Comparison of ENCODE assay signal across 19 cellular contexts in genomic region chr10:33803248-33803647, GRCh38.
DNase-seq lines count a peak whose midpoint lies in the region; ATAC-seq, FAIRE-seq and TF ChIP-seq lines count a peak whose summit lies in the region.
"Had no signal": no experiment of that assay in that cellular context is flagged by ENCODE, and none has a peak within 500 bp of the region (broad histone marks: within the 10 kb centered on the region; RNA-seq: fewer than 3 reads in every experiment).

No MANE protein-coding gene starts in this region.

- peak overlapping the region; percentile 6; the same call in 1 of the 3 replicates for H3K4me2 ChIP-seq in A549

- in situ Hi-C loops in brain microvascular endothelial cell (cut with HindIII; ENCODE audit: low pct_ligation_motif_present, low sequenced_read_pairs), result no loop called here

- H3K36me3 Mint-ChIP-seq in immature natural killer cell, result no peaks in the 10 kb centered on the region
- H3K36me3 Mint-ChIP-seq: activated naive CD4-positive, alpha-beta T cell treated with anti-CD3 and anti-CD28 coated beads, Interleukin-2, amount 10 ng/mL, durations not matched to agents 7 days and 5 days; brain; CD4-positive, alpha-beta memory T cell had no signal

- no peak for TF ChIP-seq POLR2A in A549 (IDR thresholded peaks at IDR 0.05; ENCODE audit: low read length)

- H3K27ac ChIP-seq in A549, result peak overlapping the region; percentile 6 to 80; a peak in 5 of 6 replicates
- H3K27ac ChIP-seq in HEK293 (ENCODE audit: extremely low read depth, low read depth, low read length), result no peak overlapping the region
- no peak overlapping the region for H3K27ac ChIP-seq in brain microvascular endothelial cell
- no peak overlapping the region for H3K27ac ChIP-seq in caudate nucleus (ENCODE audit: low read depth, low read length)
- H3K27ac ChIP-seq: right lobe of liver had no signal

- TF ChIP-seq RAD21 in A549 (conservative IDR thresholded peaks at IDR 0.05 in 1 of 2, IDR thresholded peaks at IDR 0.05 in 1 of 2), result no peak

- peaks cover 0 to 8% of the 10 kb centered on the region in 2 donors for H3K4me1 Mint-ChIP-seq in immature natural killer cell
- H3K4me1 Mint-ChIP-seq: activated naive CD4-positive, alpha-beta T cell treated with anti-CD3 and anti-CD28 coated beads, Interleukin-2, amount 10 ng/mL, durations not matched to agents 7 days and 5 days; CD4-positive, alpha-beta memory T cell had no signal

- 68% methylated on average over 3 of the region's 3 CpGs for WGBS in A549 (ENCODE audit: missing lambda C conversion rate)

- no peaks in the 10 kb centered on the region for H3K9me3 ChIP-seq in A549
- no peaks in the 10 kb centered on the region for H3K9me3 ChIP-seq in HEK293 (ENCODE audit: control insufficient read depth, insufficient read depth, low read depth, low read length)
- H3K9me3 ChIP-seq: right lobe of liver had no signal

- ATAC-seq in A549 (peak in 1 of 2 experiments; percentile 52; a peak in 3 of 6 replicates), GM21619 (IDR thresholded peaks at IDR 0.05; ENCODE audit: unreplicated experiment) (no peak)

- TF ChIP-seq CTCF in A549 (IDR thresholded peaks at IDR 0.05) (no peak), HEK293 (tag by site-specific recombination; IDR thresholded peaks at IDR 0.05) (no peak), brain microvascular endothelial cell (IDR thresholded peaks at IDR 0.05; ENCODE audit: low read depth, low read length, missing control alignments) (no peak)

- H3K36me3 ChIP-seq in HEK293 (ENCODE audit: control insufficient read depth in 2 of 2, insufficient read depth in 1 of 2, low read length in 2 of 2), result no peaks in the 10 kb centered on the region
- H3K36me3 ChIP-seq in brain microvascular endothelial cell (replicated peaks), result no peaks in the 10 kb centered on the region
- H3K36me3 ChIP-seq: right lobe of liver had no signal

- no peaks in the 10 kb centered on the region for H3K27me3 ChIP-seq in brain microvascular endothelial cell (replicated peaks)
- H3K27me3 ChIP-seq: right lobe of liver had no signal

- DNase-seq in A549 (ENCODE audit: low read depth in 1 of 2, low spot score in 1 of 2) (peak in 1 of 2 experiments; percentile 63), brain microvascular endothelial cell (peak; percentile 83), iris pigment epithelial cell (ENCODE audit: low read depth) (peak; percentile 51), caudate nucleus (lab: John Stamatoyannopoulos, UW) (no peak), immature natural killer cell (no peak)
- DNase-seq in stimulated activated CD8-positive, alpha-beta memory T cell treated with anti-CD3 and anti-CD28 coated beads, Interleukin-4, amount 100 ng/mL, for 48 hours, result no peak
- DNase-seq: activated CD4-positive, alpha-beta T cell treated with anti-CD3 and anti-CD28 coated beads for 4 hours; activated CD8-positive, alpha-beta memory T cell treated with anti-CD3 and anti-CD28 coated beads, Interleukin-2, amount 50 U/mL, for 4 hours; activated naive CD4-positive, alpha-beta T cell treated with anti-CD3 and anti-CD28 coated beads, Interleukin-2, amount 10 ng/mL, durations not matched to agents 7 days and 5 days; CD4-positive, alpha-beta memory T cell; effector memory CD4-positive, alpha-beta T cell; GF-D8; NCI-H1694 treated with DMSO at 0.1 percent for 48 hours; right lobe of liver; stimulated activated CD4-positive, alpha-beta T cell treated with anti-CD3 and anti-CD28 coated beads, Interleukin-1b, Interleukin-23, amount 100 ng/mL, for 48 hours had no signal

- CTCF ChIA-PET in A549 (lab: Yijun Ruan, JAX) (interaction anchor here (0.6 to 0.8 kb wide), 2 partner anchors 24 to 174 kb away, joined by 3 to 4 read pairs; no protein-coding TSS in a partner anchor), HEK293 (lab: Yijun Ruan, JAX) (interaction anchor here (1.2 kb wide), 1 partner anchor 471 kb away, joined by 4 read pairs; no protein-coding TSS in a partner anchor)

- H3K4me1 ChIP-seq in A549 (peaks cover 52% of the 10 kb centered on the region), HEK293 (ENCODE audit: control insufficient read depth, insufficient read depth, low read length) (peaks cover 2% of the 10 kb centered on the region; the same call in 1 of the 2 replicates)

- FAIRE-seq in A549 (lab: Jason Lieb, UNC), result no peak
- FAIRE-seq: islet of Langerhans had no signal

- no peaks in the 10 kb centered on the region for H3K9me3 Mint-ChIP-seq in immature natural killer cell
- H3K9me3 Mint-ChIP-seq: activated naive CD4-positive, alpha-beta T cell treated with anti-CD3 and anti-CD28 coated beads, Interleukin-2, amount 10 ng/mL, durations not matched to agents 7 days and 5 days; brain had no signal

- H3K27me3 Mint-ChIP-seq in immature natural killer cell (ENCODE audit: low read depth in 3 of 3), result peaks cover 0 to 2% (median under 1%) of the 10 kb centered on the region in 3 donors
- H3K27me3 Mint-ChIP-seq: activated naive CD4-positive, alpha-beta T cell treated with anti-CD3 and anti-CD28 coated beads, Interleukin-2, amount 10 ng/mL, durations not matched to agents 7 days and 5 days had no signal

- H3K4me3 ChIP-seq in A549 (no peak overlapping the region), HEK293 (ENCODE audit: low read depth, low read length) (no peak overlapping the region), brain microvascular endothelial cell (ENCODE audit: low read depth, low read length) (no peak overlapping the region)
- H3K4me3 ChIP-seq: right lobe of liver had no signal

- POLR2A ChIA-PET in A549 (lab: Yijun Ruan, JAX), result no interaction called here
- POLR2A ChIA-PET in HEK293 (lab: Yijun Ruan, JAX), result no interaction called here

- TF ChIP-seq EP300 in A549 (IDR thresholded peaks at IDR 0.05), result no peak

- H3K4me3 Mint-ChIP-seq in immature natural killer cell, result no peak overlapping the region
- H3K4me3 Mint-ChIP-seq: activated naive CD4-positive, alpha-beta T cell treated with anti-CD3 and anti-CD28 coated beads, Interleukin-2, amount 10 ng/mL, durations not matched to agents 7 days and 5 days; brain; CD4-positive, alpha-beta memory T cell had no signal

- H3K27ac Mint-ChIP-seq in immature natural killer cell, result no peak overlapping the region
- H3K27ac Mint-ChIP-seq: activated naive CD4-positive, alpha-beta T cell treated with anti-CD3 and anti-CD28 coated beads, Interleukin-2, amount 10 ng/mL, durations not matched to agents 7 days and 5 days; brain; CD4-positive, alpha-beta memory T cell had no signal

TF ChIP-seq in A549, 52 proteins besides CTCF, POLR2A, EP300 and RAD21:
- TF ChIP-seq CHD2 (IDR thresholded peaks at IDR 0.05; ENCODE audit: low read length, partially characterized antibody) (no peak), JUN (IDR thresholded peaks at IDR 0.05) (no peak), HOXB5 (CRISPR knock-in tag; IDR thresholded peaks at IDR 0.05) (no peak), PHF8 (IDR thresholded peaks at IDR 0.05; ENCODE audit: borderline replicate concordance, low read depth) (no peak), EHF (CRISPR knock-in tag; IDR thresholded peaks at IDR 0.05) (no peak), FOSL2 (IDR thresholded peaks at IDR 0.05) (no peak), FOSL2 (CRISPR knock-in tag; IDR thresholded peaks at IDR 0.05) (no peak), CBX8 (IDR thresholded peaks at IDR 0.05) (no peak), ZC3H11A (IDR thresholded peaks at IDR 0.05) (no peak), HDAC2 (IDR thresholded peaks at IDR 0.05) (no peak), NR3C1 (IDR thresholded peaks at IDR 0.05) (no peak)
- TF ChIP-seq, protein P1, sequence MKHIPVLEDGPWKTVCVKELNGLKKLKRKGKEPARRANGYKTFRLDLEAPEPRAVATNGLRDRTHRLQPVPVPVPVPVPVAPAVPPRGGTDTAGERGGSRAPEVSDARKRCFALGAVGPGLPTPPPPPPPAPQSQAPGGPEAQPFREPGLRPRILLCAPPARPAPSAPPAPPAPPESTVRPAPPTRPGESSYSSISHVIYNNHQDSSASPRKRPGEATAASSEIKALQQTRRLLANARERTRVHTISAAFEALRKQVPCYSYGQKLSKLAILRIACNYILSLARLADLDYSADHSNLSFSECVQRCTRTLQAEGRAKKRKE (CRISPR knock-in tag; IDR thresholded peaks at IDR 0.05; ENCODE audit: low read depth), result no peak
TF ChIP-seq in A549: peak in this region for 0.

TF ChIP-seq in HEK293, 187 proteins besides CTCF, POLR2A, EP300 and RAD21 (continues in another document):
- TF ChIP-seq YY1 (tag by site-specific recombination; IDR thresholded peaks at IDR 0.05) (no peak), GLIS1 (tag by site-specific recombination; IDR thresholded peaks at IDR 0.05) (peak; percentile 82), SALL2 (tag by site-specific recombination; IDR thresholded peaks at IDR 0.05; ENCODE audit: borderline replicate concordance) (no peak), ZNF366 (tag by site-specific recombination; conservative IDR thresholded peaks at IDR 0.05) (peak; percentile 50), SETDB1 (IDR thresholded peaks at IDR 0.05; ENCODE audit: insufficient read length, low read length) (no peak), RBAK (tag by site-specific recombination; IDR thresholded peaks at IDR 0.05) (no peak), ZNF623 (tag by site-specific recombination; IDR thresholded peaks at IDR 0.05) (no peak), ZNF274 (IDR thresholded peaks at IDR 0.05; ENCODE audit: low read length) (no peak), ZNF274 (tag by site-specific recombination; IDR thresholded peaks at IDR 0.05; ENCODE audit: borderline replicate concordance) (no peak), ZNF629 (tag by site-specific recombination; IDR thresholded peaks at IDR 0.05) (0 out of 2 replicates have a peak, but pooled peaks have one; percentile 27), ZSCAN16 (tag by site-specific recombination; IDR thresholded peaks at IDR 0.05) (no peak), ZBTB7A (tag by site-specific recombination; IDR thresholded peaks at IDR 0.05; ENCODE audit: low read depth) (no peak)
- TF ChIP-seq, protein P2, sequence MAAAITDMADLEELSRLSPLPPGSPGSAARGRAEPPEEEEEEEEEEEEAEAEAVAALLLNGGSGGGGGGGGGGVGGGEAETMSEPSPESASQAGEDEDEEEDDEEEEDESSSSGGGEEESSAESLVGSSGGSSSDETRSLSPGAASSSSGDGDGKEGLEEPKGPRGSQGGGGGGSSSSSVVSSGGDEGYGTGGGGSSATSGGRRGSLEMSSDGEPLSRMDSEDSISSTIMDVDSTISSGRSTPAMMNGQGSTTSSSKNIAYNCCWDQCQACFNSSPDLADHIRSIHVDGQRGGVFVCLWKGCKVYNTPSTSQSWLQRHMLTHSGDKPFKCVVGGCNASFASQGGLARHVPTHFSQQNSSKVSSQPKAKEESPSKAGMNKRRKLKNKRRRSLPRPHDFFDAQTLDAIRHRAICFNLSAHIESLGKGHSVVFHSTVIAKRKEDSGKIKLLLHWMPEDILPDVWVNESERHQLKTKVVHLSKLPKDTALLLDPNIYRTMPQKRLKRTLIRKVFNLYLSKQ (tag by site-specific recombination; IDR thresholded peaks at IDR 0.05; ENCODE audit: borderline replicate concordance), result no peak

Comparison
In these comparisons a context has a peak if more than half of its experiments do, and no peak if none do; other contexts are left out.
1. DNase-seq: peak in brain microvascular endothelial cell (single experiment) and iris pigment epithelial cell (single experiment); none in caudate nucleus (0 of 61), immature natural killer cell (0 of 3) and stimulated activated CD8-positive, alpha-beta memory T cell treated with anti-CD3 and anti-CD28 coated beads, Interleukin-4, amount 100 ng/mL, for 48 hours (single experiment).
2. H3K27ac ChIP-seq: peak in A549 (2 of 2); none in HEK293 (single experiment), brain microvascular endothelial cell (single experiment) and caudate nucleus (single experiment).